ENCODE assay signal across 19 cellular contexts in genomic region chr1:39150779-39151178, GRCh38. TPM values are rescaled to one million over a fixed set of nuclear protein-coding genes. Genes with fewer than 3 reads are reported as not detected.
DNase-seq lines count a peak whose midpoint lies in the region; ATAC-seq, FAIRE-seq and TF ChIP-seq lines count a peak whose summit lies in the region.
"Had no signal": no experiment of that assay in that cellular context is flagged by ENCODE, and none has a peak within 500 bp of the region (broad histone marks: within the 10 kb centered on the region; RNA-seq: fewer than 3 reads in every experiment).

No MANE protein-coding gene starts in this region.

- H3K18ac ChIP-seq in IMR-90 (ENCODE audit: low read depth, low read length) = peak overlapping the region; percentile 35

- BruUV-seq in IMR-90 (replicated peaks; lab: Mats Ljungman, UMichigan) (no TSS peak), endothelial cell of umbilical vein (replicated peaks; lab: Mats Ljungman, UMichigan) (TSS peak; percentile 9)

- peaks cover 39% of the 10 kb centered on the region for H3K27me3 Mint-ChIP-seq in T-helper 2 cell treated with Interferon-gamma antibody and Interleukin-4, amounts not matched to agents 5 μg/mL and 100 μg/mL, for 36 hours (ENCODE audit: low read depth)

- no peak overlapping the region for H2BK15ac ChIP-seq in IMR-90 (ENCODE audit: low read depth, low read length)

- peak overlapping the region; percentile 45 for H2BK5ac ChIP-seq in IMR-90 (ENCODE audit: low read depth, low read length, poor library complexity, severe bottlenecking)

- no peaks in the 10 kb centered on the region for H3K9me3 Mint-ChIP-seq in T-helper 2 cell treated with Interferon-gamma antibody and Interleukin-4, amounts not matched to agents 5 μg/mL and 100 μg/mL, for 36 hours
- H3K9me3 Mint-ChIP-seq: CD4-positive, alpha-beta T cell had no signal

- peak overlapping the region; percentile 42; the same call in 1 of the 2 replicates for H3K23ac ChIP-seq in IMR-90 (ENCODE audit: low read depth, low read length)

- no peak for ATAC-seq in IMR-90 (ENCODE audit: low read depth)

- in situ Hi-C loops in IMR-90 (cut with MboI; ENCODE audit: low sequenced_read_pairs) (no loop called here), HAP-1 (cut with MboI; ENCODE audit: low sequenced_read_pairs) (no loop called here)

- H3K9ac ChIP-seq in BLaER1 treated with 17β-estradiol and CSF1 and Interleukin-3, amounts not matched to agents 10 nM and 100 nM = no peak overlapping the region
- H3K9ac ChIP-seq in IMR-90 (ENCODE audit: low read depth, low read length) = no peak overlapping the region
- peak overlapping the region; percentile 59 for H3K9ac ChIP-seq in endothelial cell of umbilical vein (replicated peaks; ENCODE audit: extremely low read depth, insufficient read depth, low read length)
- no peak overlapping the region for H3K9ac ChIP-seq in parathyroid adenoma

- no peak overlapping the region for H3K27ac Mint-ChIP-seq in T-helper 2 cell treated with Interferon-gamma antibody and Interleukin-4, amounts not matched to agents 5 μg/mL and 100 μg/mL, for 36 hours
- H3K27ac Mint-ChIP-seq: CD4-positive, alpha-beta T cell had no signal

- H2BK120ac ChIP-seq in IMR-90 (ENCODE audit: low read depth, low read length) = peak overlapping the region; percentile 12; the same call in 1 of the 2 replicates

- no peaks in the 10 kb centered on the region for H3K27me3 ChIP-seq in BLaER1 treated with 17β-estradiol and CSF1 and Interleukin-3, amounts not matched to agents 10 nM and 100 nM
- H3K27me3 ChIP-seq in IMR-90 (ENCODE audit: control insufficient read depth, insufficient read depth, low read length) (no peaks in the 10 kb centered on the region), endothelial cell of umbilical vein (ENCODE audit: control insufficient read depth in 2 of 2, insufficient read depth in 2 of 2, low read length in 2 of 2) (no peaks in the 10 kb centered on the region), parathyroid adenoma (ENCODE audit: control insufficient read depth, insufficient read depth, low read length) (no peaks in the 10 kb centered on the region), HAP-1 (ENCODE audit: low read depth) (peaks cover 13% of the 10 kb centered on the region)

- no peak overlapping the region for H2BK20ac ChIP-seq in IMR-90 (ENCODE audit: low read depth, low read length)

- H4K8ac ChIP-seq in IMR-90 (ENCODE audit: low read depth in 2 of 2, low read length in 2 of 2) = no peak overlapping the region

- peaks cover 56 to 88% (median 77%) of the 10 kb centered on the region in 10 experiments for H3K4me1 ChIP-seq in BLaER1 treated with 17β-estradiol and CSF1 and Interleukin-3, amounts not matched to agents 10 nM and 100 nM
- H3K4me1 ChIP-seq in IMR-90 (ENCODE audit: control insufficient read depth, insufficient read depth, low read length) = peaks cover 34% of the 10 kb centered on the region
- peaks cover 73% of the 10 kb centered on the region for H3K4me1 ChIP-seq in endothelial cell of umbilical vein (ENCODE audit: control insufficient read depth, extremely low read depth, insufficient read depth, low read length)
- H3K4me1 ChIP-seq in parathyroid adenoma = peaks cover 25% of the 10 kb centered on the region
- no peaks in the 10 kb centered on the region for H3K4me1 ChIP-seq in HAP-1

- TF ChIP-seq CTCF in IMR-90 (conservative IDR thresholded peaks at IDR 0.05; ENCODE audit: low read depth, low read length) (no peak), endothelial cell of umbilical vein (IDR thresholded peaks at IDR 0.05; ENCODE audit: extremely low read depth in 1 of 2, insufficient read depth in 1 of 2, low read depth in 1 of 2, low read length in 2 of 2) (no peak), parathyroid adenoma (IDR thresholded peaks at IDR 0.05) (no peak)

- H3K79me2 ChIP-seq in endothelial cell of umbilical vein (ENCODE audit: control insufficient read depth, insufficient read depth, low read length) (peaks cover 90% of the 10 kb centered on the region), parathyroid adenoma (peaks cover 9% of the 10 kb centered on the region)

- H3K4me3 ChIP-seq in BLaER1 treated with 17β-estradiol and CSF1 and Interleukin-3, amounts not matched to agents 10 nM and 100 nM = peak overlapping the region in 1 of 10 experiments; percentile 13; a peak in 2 of 20 replicates
- no peak overlapping the region for H3K4me3 ChIP-seq in IMR-90 (ENCODE audit: insufficient read depth, low read depth, low read length)
- peak overlapping the region in 2 of 3 experiments; percentile 10 to 40 for H3K4me3 ChIP-seq in endothelial cell of umbilical vein (replicated peaks in 1 of 3; ENCODE audit: insufficient read depth in 1 of 3, low read depth in 1 of 3, low read length in 3 of 3)
- H3K4me3 ChIP-seq in parathyroid adenoma (ENCODE audit: low read depth, low read length) = no peak overlapping the region
- no peak overlapping the region for H3K4me3 ChIP-seq in HAP-1

- intact Hi-C loops in IMR-90 (cut with micrococcal nuclease) = no loop called here
- intact Hi-C loops in endothelial cell of umbilical vein (cut with micrococcal nuclease) = loop anchor here (1.0 kb wide), 2 partner anchors 17 to 39 kb away; no protein-coding TSS in a partner anchor

- DNase-seq in IMR-90 (no peak), endothelial cell of umbilical vein (ENCODE audit: low read depth, low spot score) (no peak), HAP-1 (ENCODE audit: low spot score in 2 of 2) (no peak), NCI-H2107 treated with DMSO at 0.1 percent for 48 hours (lab: John Stamatoyannopoulos, UW; ENCODE audit: unreplicated experiment) (no peak), foreskin melanocyte (no peak)
- no peak for DNase-seq in T-helper 2 cell treated with Interferon-gamma antibody and Interleukin-4, amounts not matched to agents 5 μg/mL and 100 μg/mL, for 36 hours (ENCODE audit: low spot score)
- DNase-seq: AML-193; CD4-positive, alpha-beta T cell; DMS79 treated with DMSO at 0.1 percent for 48 hours; NCI-H1048; NCI-H146; NCI-H2081 treated with DMSO at 0.1 percent for 48 hours; NCI-H2227 treated with DMSO at 0.1 percent for 48 hours; NCI-H69 had no signal

- no CpG with 5 or more reads among the region's 2 CpGs for WGBS in IMR-90 (ENCODE audit: extremely low coverage in 2 of 2, insufficient read length in 1 of 2), 2 experiments

- TF ChIP-seq RAD21 in IMR-90 (IDR thresholded peaks at IDR 0.05; ENCODE audit: low read length) = no peak

- CTCF ChIA-PET in IMR-90 (lab: Yijun Ruan, JAX) = no interaction called here
- CTCF ChIA-PET in endothelial cell of umbilical vein (lab: Charles Lee) = interaction anchor here (0.6 to 2.2 kb wide), 8 partner anchors 9 to 54 kb away, joined by 3 to 11 read pairs (median 4); partner anchors contain the start of gene MACF1

- TF ChIP-seq POLR2A in IMR-90 (IDR thresholded peaks at IDR 0.05; ENCODE audit: low read depth, low read length) = no peak
- no peak for TF ChIP-seq POLR2A in endothelial cell of umbilical vein (IDR thresholded peaks at IDR 0.05; ENCODE audit: low read depth, low read length)

- no peak for FAIRE-seq in endothelial cell of umbilical vein (lab: Jason Lieb, UNC)
- FAIRE-seq: D721Med, G401.6, GM12891 had no signal

- H3K4ac ChIP-seq in IMR-90 (ENCODE audit: low read depth, low read length) = peak overlapping the region; percentile 33; the same call in 1 of the 2 replicates

- H3K9me1 ChIP-seq in IMR-90 (ENCODE audit: insufficient read depth, low read length) (peaks cover 27% of the 10 kb centered on the region), endothelial cell of umbilical vein (replicated peaks; ENCODE audit: control insufficient read depth, extremely low read depth, insufficient read depth, low read length) (no peaks in the 10 kb centered on the region)

- peak overlapping the region; percentile 11 to 72 (median 59); a peak in 21 of 22 replicates for H3K4me2 ChIP-seq in BLaER1 treated with 17β-estradiol and CSF1 and Interleukin-3, amounts not matched to agents 10 nM and 100 nM
- H3K4me2 ChIP-seq in IMR-90 (ENCODE audit: low read depth, low read length) (no peak overlapping the region), endothelial cell of umbilical vein (ENCODE audit: insufficient read depth, low read length) (peak overlapping the region; percentile 95), parathyroid adenoma (ENCODE audit: low read length) (peak overlapping the region; percentile 30)

- peaks cover 4% of the 10 kb centered on the region for H3K4me1 Mint-ChIP-seq in T-helper 2 cell treated with Interferon-gamma antibody and Interleukin-4, amounts not matched to agents 5 μg/mL and 100 μg/mL, for 36 hours (ENCODE audit: low read depth)

- H3K79me1 ChIP-seq in IMR-90 (ENCODE audit: low read depth in 1 of 2, low read length in 2 of 2) = peaks cover 30 to 70% of the 10 kb centered on the region in 2 experiments

- H4K5ac ChIP-seq in IMR-90 (ENCODE audit: low read depth, low read length) = no peak overlapping the region

- no peak overlapping the region for H3K4me3 Mint-ChIP-seq in T-helper 2 cell treated with Interferon-gamma antibody and Interleukin-4, amounts not matched to agents 5 μg/mL and 100 μg/mL, for 36 hours
- H3K4me3 Mint-ChIP-seq: CD4-positive, alpha-beta T cell had no signal

- no peak overlapping the region; a peak in 1 of 22 replicates for H3K27ac ChIP-seq in BLaER1 treated with 17β-estradiol and CSF1 and Interleukin-3, amounts not matched to agents 10 nM and 100 nM
- H3K27ac ChIP-seq in IMR-90 (ENCODE audit: insufficient read depth, low read length) = no peak overlapping the region
- H3K27ac ChIP-seq in endothelial cell of umbilical vein (ENCODE audit: insufficient read depth, low read depth, low read length) = peak overlapping the region; percentile 80
- H3K27ac ChIP-seq in parathyroid adenoma = no peak overlapping the region

- dilution Hi-C loops in IMR-90 (cut with HindIII; ENCODE audit: low sequenced_read_pairs, unreplicated experiment) (no loop called here), endothelial cell of umbilical vein (cut with MboI; ENCODE audit: extremely low pct_ligation_motif_present, low sequenced_read_pairs) (no loop called here)

- no peak overlapping the region for H2AK9ac ChIP-seq in IMR-90 (replicated peaks; ENCODE audit: low read depth, low read length, poor library complexity)

- POLR2A ChIA-PET in IMR-90 (lab: Charles Lee; ENCODE audit: unreplicated experiment) (no interaction called here), endothelial cell of umbilical vein (lab: Charles Lee) (no interaction called here)

- no peaks in the 10 kb centered on the region; a peak in 1 of 22 replicates for H3K9me3 ChIP-seq in BLaER1 treated with 17β-estradiol and CSF1 and Interleukin-3, amounts not matched to agents 10 nM and 100 nM (replicated peaks in 1 of 11)
- H3K9me3 ChIP-seq in IMR-90 (ENCODE audit: control insufficient read depth, insufficient read depth, low read length) (no peaks in the 10 kb centered on the region), endothelial cell of umbilical vein (replicated peaks; ENCODE audit: control insufficient read depth, insufficient read depth, low read length) (no peaks in the 10 kb centered on the region), parathyroid adenoma (ENCODE audit: control insufficient read depth, low read length) (no peaks in the 10 kb centered on the region), HAP-1 (no peaks in the 10 kb centered on the region)

- peaks cover 0 to 8% (median 2%) of the 10 kb centered on the region in 11 experiments; a peak in 5 of 22 replicates for H3K36me3 ChIP-seq in BLaER1 treated with 17β-estradiol and CSF1 and Interleukin-3, amounts not matched to agents 10 nM and 100 nM
- peaks cover 5% of the 10 kb centered on the region; the same call in 1 of the 2 replicates for H3K36me3 ChIP-seq in IMR-90 (ENCODE audit: control insufficient read depth, insufficient read depth, low read length)
- no peaks in the 10 kb centered on the region for H3K36me3 ChIP-seq in endothelial cell of umbilical vein (ENCODE audit: control insufficient read depth in 2 of 2, extremely low read depth in 1 of 2, insufficient read depth in 2 of 2, low read length in 2 of 2)
- H3K36me3 ChIP-seq in parathyroid adenoma (ENCODE audit: control insufficient read depth, insufficient read depth, low read length) = no peaks in the 10 kb centered on the region
- no peaks in the 10 kb centered on the region for H3K36me3 ChIP-seq in HAP-1 (replicated peaks)

- H3K36me3 Mint-ChIP-seq in T-helper 2 cell treated with Interferon-gamma antibody and Interleukin-4, amounts not matched to agents 5 μg/mL and 100 μg/mL, for 36 hours (ENCODE audit: low read depth) = no peaks in the 10 kb centered on the region

- no peak overlapping the region for H3K56ac ChIP-seq in IMR-90 (ENCODE audit: extremely low read depth, insufficient read depth, low read length)

- H4K20me1 ChIP-seq in BLaER1 treated with 17β-estradiol and CSF1 and Interleukin-3, amounts not matched to agents 10 nM and 100 nM = peaks cover 7 to 95% (median 40%) of the 10 kb centered on the region in 11 experiments; a peak in 16 of 22 replicates
- H4K20me1 ChIP-seq in IMR-90 (ENCODE audit: insufficient read depth, low read length) (peaks cover 14% of the 10 kb centered on the region; the same call in 1 of the 2 replicates), endothelial cell of umbilical vein (replicated peaks; ENCODE audit: control insufficient read depth, extremely low read depth, insufficient read depth, low read length) (no peaks in the 10 kb centered on the region)

- H2AFZ ChIP-seq in IMR-90 (replicated peaks; ENCODE audit: low read length, poor library complexity) = no peak overlapping the region
- H2AFZ ChIP-seq in endothelial cell of umbilical vein (ENCODE audit: low read depth, low read length) = no peak overlapping the region
- no peak overlapping the region for H2AFZ ChIP-seq in parathyroid adenoma

- no peak overlapping the region for H4K91ac ChIP-seq in IMR-90 (ENCODE audit: insufficient read depth, low read depth, low read length)

- no peak overlapping the region for H2AK5ac ChIP-seq in IMR-90 (ENCODE audit: low read depth, low read length)

- no peak overlapping the region; the same call in 1 of the 2 replicates for H3K14ac ChIP-seq in IMR-90 (replicated peaks; ENCODE audit: low read depth, low read length)

RNA-seq across cellular contexts. Expression of gene MACF1, which starts 53.7 kb away (rescaled TPM):
- total RNA-seq in IMR-90 (2012; rRNA removed) (368 and 369 TPM in 2 replicates), endothelial cell of umbilical vein (566 and 587 TPM in 2 replicates)
- polyA plus RNA-seq in IMR-90 (2012; rRNA removed) (56.3 and 67.6 TPM in 2 replicates), endothelial cell of umbilical vein (105 and 122 TPM in 2 replicates)
- 24.9 and 28.6 TPM in 2 replicates for polyA plus RNA-seq in IMR-90 (2012; cell fraction: cytosol; rRNA removed)
- 141 and 243 TPM in 2 replicates for polyA plus RNA-seq in IMR-90 (2012; cell fraction: nucleus; rRNA removed; ENCODE audit: low replicate concordance)
- 88.8 and 94.8 TPM in 2 replicates for polyA plus RNA-seq in endothelial cell of umbilical vein (2011; cell fraction: cytosol; rRNA removed)
- polyA plus RNA-seq in endothelial cell of umbilical vein (2011; cell fraction: nucleus; rRNA removed) = 706 and 748 TPM in 2 replicates
- 235 and 287 TPM in 2 replicates for polyA plus RNA-seq in endothelial cell of umbilical vein (2012)
- polyA minus RNA-seq in endothelial cell of umbilical vein = 720 and 782 TPM in 2 replicates
- 48.2 TPM for polyA minus RNA-seq in endothelial cell of umbilical vein (2011; cell fraction: cytosol; rRNA and poly(A)+ RNA removed)
- polyA minus RNA-seq in endothelial cell of umbilical vein (2011; cell fraction: nucleus; rRNA and poly(A)+ RNA removed) = 1,459 and 2,004 TPM in 2 replicates

Comparison
In these comparisons a context has a peak if more than half of its experiments do, and no peak if none do; other contexts are left out.
1. H3K4me3 ChIP-seq: peak in endothelial cell of umbilical vein (2 of 3); none in IMR-90 (single experiment), parathyroid adenoma (single experiment) and HAP-1 (single experiment).